ENCODE assay signal across 14 cellular contexts in the genomic region with DNA sequence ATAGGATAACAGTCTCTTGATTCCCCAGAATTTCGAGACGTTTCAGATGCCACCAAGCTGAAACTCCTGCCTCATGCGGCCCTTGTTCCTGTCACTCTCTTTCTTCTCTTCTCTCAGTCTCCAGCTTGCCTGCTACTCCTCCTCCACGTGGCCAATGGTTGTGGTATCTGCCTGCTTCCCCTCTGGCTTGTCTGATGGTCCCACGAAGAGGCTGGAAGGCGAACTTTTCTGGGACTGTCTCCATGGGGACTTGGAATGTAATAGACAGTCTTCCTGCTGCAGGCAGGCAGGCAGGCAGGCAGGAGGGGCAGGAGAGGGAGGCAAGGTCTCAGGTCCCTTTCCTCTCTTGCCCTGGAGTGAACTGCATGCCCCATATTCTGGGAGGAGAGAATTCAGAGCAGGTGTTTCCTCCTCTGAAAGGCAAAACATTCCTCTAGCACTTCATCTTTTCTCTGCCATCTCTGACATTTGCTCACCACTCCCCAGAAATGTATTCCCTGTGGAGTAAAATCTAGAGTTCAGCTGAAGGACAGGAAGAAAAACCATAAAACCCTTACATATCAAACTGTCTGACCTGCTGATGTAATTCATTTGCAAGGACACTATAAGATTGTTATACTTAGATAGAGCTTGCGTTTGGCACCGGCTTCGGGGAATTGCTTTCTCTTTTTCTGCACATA.
A peak's percentile ranks its signal among the peaks of the same experiment; 100 is the strongest.
DNase-seq lines count a peak whose midpoint lies in the region; ATAC-seq and TF ChIP-seq lines count a peak whose summit lies in the region.
"Had no signal": no experiment of that assay in that cellular context is flagged by ENCODE, and none has a peak within 500 bp of the region (broad histone marks: within the 10 kb centered on the region; RNA-seq: fewer than 3 reads in every experiment).

No MANE protein-coding gene starts in this region.

- no peak overlapping the region for H3K4me3 ChIP-seq in osteoblast (ENCODE audit: insufficient read depth, low read length)
- H3K4me3 ChIP-seq: esophagus muscularis mucosa had no signal

- H3K27me3 ChIP-seq in osteoblast (ENCODE audit: insufficient read depth, low read length): no peaks in the 10 kb centered on the region
- H3K27me3 ChIP-seq: esophagus muscularis mucosa had no signal

- H3K9me3 ChIP-seq in osteoblast (ENCODE audit: low read depth, low read length): no peaks in the 10 kb centered on the region
- H3K9me3 ChIP-seq: esophagus muscularis mucosa had no signal

- no peak for TF ChIP-seq CTCF in osteoblast (IDR thresholded peaks at IDR 0.05; ENCODE audit: extremely low read depth, low read depth, low read length)

- H3K4me1 ChIP-seq in osteoblast (ENCODE audit: insufficient read depth, low read length): peaks cover 13% of the 10 kb centered on the region
- H3K4me1 ChIP-seq: esophagus muscularis mucosa had no signal

- no peaks in the 10 kb centered on the region for H4K20me1 ChIP-seq in osteoblast (ENCODE audit: insufficient read depth, low read length)

- H2AFZ ChIP-seq in osteoblast (ENCODE audit: low read length): peak overlapping the region; percentile 23

- peak; percentile 57 for DNase-seq in NCI-H226
- DNase-seq in dedifferentiated amniotic fluid mesenchymal stem cell (ENCODE audit: extremely low spot score): peak; percentile 66
- no peak for DNase-seq in osteoblast (ENCODE audit: insufficient read length, low spot score, missing footprints)
- no peak for DNase-seq in AML-193 (lab: John Stamatoyannopoulos, UW)
- no peak for DNase-seq in D341Med (ENCODE audit: low spot score)
- DNase-seq: activated naive CD4-positive, alpha-beta T cell treated with anti-CD3 and anti-CD28 coated beads for 36 hours; MV-4-11; NCI-H526; substantia nigra; T1000 had no signal

- H3K4me2 ChIP-seq in osteoblast (ENCODE audit: insufficient read depth, low read length): no peak overlapping the region

- H3K36me3 ChIP-seq in osteoblast (ENCODE audit: insufficient read depth, low read length): no peaks in the 10 kb centered on the region
- H3K36me3 ChIP-seq: esophagus muscularis mucosa had no signal

- ATAC-seq in GM18511 (IDR thresholded peaks at IDR 0.05; ENCODE audit: unreplicated experiment) (peak; percentile 69), GM18517 (IDR thresholded peaks at IDR 0.05; ENCODE audit: unreplicated experiment) (no peak), GM18519 (IDR thresholded peaks at IDR 0.05; ENCODE audit: low FRiP score, unreplicated experiment) (no peak)

- no peak overlapping the region for H3K27ac ChIP-seq in osteoblast (ENCODE audit: low read depth, low read length)
- H3K27ac ChIP-seq: esophagus muscularis mucosa had no signal

- no peaks in the 10 kb centered on the region for H3K79me2 ChIP-seq in osteoblast (ENCODE audit: insufficient read depth, low read length)

Comparison
In these comparisons a context has a peak if more than half of its experiments do, and no peak if none do; other contexts are left out.
1. DNase-seq: peak in NCI-H226 (single experiment) and dedifferentiated amniotic fluid mesenchymal stem cell (single experiment); none in osteoblast (single experiment), AML-193 (0 of 2) and D341Med (single experiment).